1 cellular context compared by ENCODE assay signal in the genomic region with DNA sequence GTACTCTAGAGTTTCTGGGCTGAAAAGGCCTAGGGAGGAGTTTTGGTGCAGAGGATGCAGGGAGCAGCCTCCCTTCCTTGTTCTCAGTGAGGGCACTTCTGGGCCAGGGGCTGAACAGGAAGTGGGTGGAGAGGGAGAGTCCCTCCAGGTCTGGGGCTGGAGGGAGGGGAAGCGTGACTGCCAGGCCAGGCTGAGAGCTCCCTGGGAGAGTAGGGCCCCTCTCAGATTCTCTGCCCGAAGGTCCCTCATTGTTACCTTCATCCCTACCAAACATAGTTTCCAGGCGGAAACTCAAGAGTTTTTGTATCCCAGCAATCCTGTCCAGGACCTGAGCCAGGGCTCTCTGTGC.
A peak's percentile ranks its signal among the peaks of the same experiment; 100 is the strongest.
TF ChIP-seq lines count a peak whose summit lies in the region.

No MANE protein-coding gene starts in this region.

TF ChIP-seq in H1, 55 proteins besides CTCF, POLR2A, EP300 and RAD21:
- TF ChIP-seq TAF1 (IDR thresholded peaks at IDR 0.05; ENCODE audit: low read depth, low read length) = 0 out of 2 replicates have a peak, but pooled peaks have one; percentile 7
- TF ChIP-seq CHD1 (IDR thresholded peaks at IDR 0.05; ENCODE audit: low read depth, low read length) = no peak
- TF ChIP-seq HDAC2 (IDR thresholded peaks at IDR 0.05; ENCODE audit: borderline replicate concordance in 1 of 2, low read depth in 2 of 2, low read length in 2 of 2) = no peak
TF ChIP-seq in H1: peak in this region for 1.
